Comparison of ENCODE assay signal across 7 cellular contexts in the genomic region with DNA sequence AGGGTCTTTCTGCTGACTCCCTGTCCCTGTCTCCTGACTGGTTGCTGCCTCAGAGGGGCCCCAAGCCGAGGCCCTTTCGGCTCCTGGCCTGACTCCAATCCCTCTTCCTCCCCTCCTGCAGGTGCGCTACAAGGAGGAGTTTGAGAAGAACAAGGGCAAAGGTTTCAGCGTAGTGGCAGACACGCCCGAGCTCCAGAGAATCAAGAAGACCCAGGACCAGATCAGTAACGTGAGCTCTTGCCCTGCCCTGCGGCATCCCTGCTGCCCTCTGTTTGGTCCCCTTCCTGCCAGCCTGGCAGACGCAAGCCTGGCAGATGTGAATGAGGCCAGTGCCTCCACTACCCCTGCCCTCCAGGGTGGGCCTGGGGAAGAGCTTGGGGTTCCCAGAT. TPM values are rescaled to one million over a fixed set of nuclear protein-coding genes. Genes with fewer than 3 reads are reported as not detected.
DNase-seq lines count a peak whose midpoint lies in the region; ATAC-seq lines count a peak whose summit lies in the region.

No MANE protein-coding gene starts in this region.

- H3K4me3 Mint-ChIP-seq in central memory CD8-positive, alpha-beta T cell, result peak overlapping the region; percentile 77

- no peaks in the 10 kb centered on the region for H3K27me3 Mint-ChIP-seq in central memory CD8-positive, alpha-beta T cell

- peaks cover 44% of the 10 kb centered on the region for H3K36me3 Mint-ChIP-seq in central memory CD8-positive, alpha-beta T cell (ENCODE audit: insufficient read depth)

- H3K27ac Mint-ChIP-seq in central memory CD8-positive, alpha-beta T cell (ENCODE audit: low read depth), result peak overlapping the region; percentile 95

- H3K9me3 Mint-ChIP-seq in central memory CD8-positive, alpha-beta T cell, result no peaks in the 10 kb centered on the region

- in situ Hi-C loops in G401 (cut with HindIII; ENCODE audit: low sequenced_read_pairs), result loop anchor here (10.0 kb wide), 1 partner anchor 73 kb away; a partner anchor contains a TSS

- peaks cover 61% of the 10 kb centered on the region for H3K4me1 Mint-ChIP-seq in central memory CD8-positive, alpha-beta T cell

- peak; percentile 11 for ATAC-seq in GM21381 (IDR thresholded peaks at IDR 0.05; ENCODE audit: unreplicated experiment)
- peak; percentile 19 for ATAC-seq in HG03457 (IDR thresholded peaks at IDR 0.05; ENCODE audit: unreplicated experiment)
- peak; percentile 8 for ATAC-seq in central memory CD8-positive, alpha-beta T cell (replicated peaks; ENCODE audit: extremely low read depth, poor library complexity, severe bottlenecking)

- peak in 1 of 2 donors; percentile 20 for DNase-seq in central memory CD8-positive, alpha-beta T cell (ENCODE audit: low spot score in 2 of 2)
- peak; percentile 39 for DNase-seq in stimulated activated CD4-positive, alpha-beta T cell treated with anti-CD3 and anti-CD28 coated beads, Interleukin-1b, Interleukin-23, amount 100 ng/mL, for 48 hours
- DNase-seq in SW 1271 (lab: John Stamatoyannopoulos, UW) (no peak), G401 (ENCODE audit: low spot score) (no peak), foreskin melanocyte (no peak)

RNA-seq across cellular contexts. Expression of a gene that starts 28.4 kb away (rescaled TPM):
- 136 and 141 TPM in 2 replicates for total RNA-seq in G401 (2014; rRNA removed; shearing (Covaris generic))

RNA-seq across cellular contexts. Expression of a gene that starts 44.8 kb away (rescaled TPM):
- 1,883 and 2,158 TPM in 2 replicates for total RNA-seq in G401 (2014; rRNA removed; shearing (Covaris generic))
